In genomic region chr9:33130501-33130900, GRCh38 we compare ENCODE assay signal across 8 cellular contexts. TPM values are rescaled to one million over a fixed set of nuclear protein-coding genes. Genes with fewer than 3 reads are reported as not detected.
A peak's percentile ranks its signal among the peaks of the same experiment; 100 is the strongest.
DNase-seq lines count a peak whose midpoint lies in the region; ATAC-seq and TF ChIP-seq lines count a peak whose summit lies in the region.

No MANE protein-coding gene starts in this region.

- intact Hi-C loops in heart left ventricle (cut with DNase I) (loop anchor here in 3 of 10 donors (5.0 kb wide), 2 partner anchors 37 to 92 kb away; partner anchors contain the start of gene B4GALT1 (in 3 of the 3)), cardiac septum (cut with DNase I) (no loop called here), left lung (cut with DNase I) (no loop called here)

- H3K27ac ChIP-seq in heart left ventricle = peak overlapping the region in 7 of 12 donors; percentile 20 to 45 (median 43)
- peak overlapping the region; percentile 66 for H3K27ac ChIP-seq in RWPE2 (ENCODE audit: poor library complexity, severe bottlenecking)
- H3K27ac ChIP-seq in left lung = peak overlapping the region; percentile 66 to 67

- no peak for DNase-seq in heart left ventricle
- DNase-seq in cardiac septum (ENCODE audit: low spot score) = no peak
- no peak for DNase-seq in RWPE2 (ENCODE audit: low spot score)
- peak in 1 of 2 donors; percentile 27 for DNase-seq in left lung
- DNase-seq in AG20443 (ENCODE audit: low spot score) = no peak
- DNase-seq in DMS 273 treated with DMSO at 0.1 percent for 48 hours (lab: John Stamatoyannopoulos, UW) = no peak
- no peak for DNase-seq in NCI-H345 (lab: John Stamatoyannopoulos, UW)

- H3K27me3 ChIP-seq in heart left ventricle = no peaks in the 10 kb centered on the region
- no peaks in the 10 kb centered on the region for H3K27me3 ChIP-seq in RWPE2 (ENCODE audit: insufficient read depth, poor library complexity, severe bottlenecking)
- no peaks in the 10 kb centered on the region for H3K27me3 ChIP-seq in left lung

- 57 to 73% (median 63%) methylated on average over 5 of the region's 5 CpGs for WGBS in heart left ventricle, 4 donors

- H3K4me1 ChIP-seq in heart left ventricle = peaks cover 22 to 87% (median 72%) of the 10 kb centered on the region in 12 donors
- H3K4me1 ChIP-seq in RWPE2 (ENCODE audit: insufficient read depth, poor library complexity, severe bottlenecking) = peaks cover 31% of the 10 kb centered on the region
- peaks cover 27 to 78% of the 10 kb centered on the region in 2 donors for H3K4me1 ChIP-seq in left lung

- TF ChIP-seq POLR2A in heart left ventricle (IDR thresholded peaks at IDR 0.05) = no peak

- no peak overlapping the region for H3K4me3 ChIP-seq in heart left ventricle
- no peak overlapping the region for H3K4me3 ChIP-seq in RWPE2 (ENCODE audit: severe bottlenecking)
- H3K4me3 ChIP-seq in left lung = no peak overlapping the region

- ATAC-seq in heart left ventricle = peak in 3 of 4 donors; percentile 8 to 46 (median 41)
- ATAC-seq in HG02884 (IDR thresholded peaks at IDR 0.05; ENCODE audit: unreplicated experiment) = peak; percentile 65
- peak; percentile 76 for ATAC-seq in RWPE2 (ENCODE audit: low read depth)
- ATAC-seq in left lung = peak; percentile 24

- H3K36me3 ChIP-seq in heart left ventricle (peaks cover 0 to 88% (median 73%) of the 10 kb centered on the region in 9 donors), RWPE2 (ENCODE audit: low read depth) (peaks cover 86% of the 10 kb centered on the region), left lung (peaks cover 0 to 76% of the 10 kb centered on the region in 2 donors)

- H3K9me3 ChIP-seq in heart left ventricle (no peaks in the 10 kb centered on the region), RWPE2 (ENCODE audit: severe bottlenecking) (no peaks in the 10 kb centered on the region), left lung (no peaks in the 10 kb centered on the region)

- no peak for TF ChIP-seq CTCF in heart left ventricle (IDR thresholded peaks at IDR 0.05)
- no peak for TF ChIP-seq CTCF in RWPE2 (IDR thresholded peaks at IDR 0.05; ENCODE audit: poor library complexity, severe bottlenecking)
- TF ChIP-seq CTCF in left lung (IDR thresholded peaks at IDR 0.05) = no peak

RNA-seq across cellular contexts. Expression of gene B4GALT1, which starts 36.6 kb away (rescaled TPM):
- 10 to 100 TPM; 27.4 to 73.3 (median 44.8) TPM for total RNA-seq in heart left ventricle
- 10 to 100 TPM; 10.6 to 37.2 TPM for polyA plus RNA-seq in heart left ventricle
- 35.7 TPM for total RNA-seq in cardiac septum
- 100 to 1,000 TPM in 1 of 2 donors, 10 to 100 TPM in 1; 83.6 to 107 TPM for total RNA-seq in left lung

RNA-seq across cellular contexts. Expression of gene SMU1, which starts 54.0 kb away (rescaled TPM):
- total RNA-seq in heart left ventricle = 10 to 100 TPM; 11.5 to 19.4 (median 15.8) TPM
- polyA plus RNA-seq in heart left ventricle = 10 to 100 TPM in 1 of 2 donors, 1 to 10 TPM in 1; 6.7 to 12.3 TPM
- total RNA-seq in cardiac septum = 16.4 TPM
- 10 to 100 TPM; 17.3 to 19.0 TPM for total RNA-seq in left lung

Comparison
In these comparisons a context has a peak if more than half of its experiments do, and no peak if none do; other contexts are left out.
1. ATAC-seq: peak in every context shown above with its lines; median percentile 76 in RWPE2; 65 in HG02884; 41 in heart left ventricle; 24 in left lung.